Comparison of ENCODE assay signal across 1 cellular context in the genomic region with DNA sequence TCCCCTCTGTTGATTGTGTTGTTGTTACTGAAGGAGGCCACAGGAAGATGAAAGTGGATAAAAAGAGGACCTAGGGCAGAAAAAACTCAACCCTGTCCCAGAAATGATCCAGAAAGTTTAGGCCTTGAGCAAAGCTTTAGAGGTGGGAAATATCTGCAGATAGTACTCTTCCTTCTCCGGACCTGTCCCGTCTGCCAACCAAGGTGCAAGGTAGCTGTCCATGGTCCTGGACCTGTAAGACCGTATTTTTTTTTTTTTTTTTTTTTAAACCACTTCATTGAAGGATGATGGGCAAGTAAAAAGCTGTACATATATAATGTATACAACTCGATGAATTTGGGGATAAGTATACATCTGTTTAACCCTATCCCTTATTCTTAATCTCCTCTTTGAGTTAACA.
TF ChIP-seq lines count a peak whose summit lies in the region.

No MANE protein-coding gene starts in this region.

TF ChIP-seq in WTC11, 78 proteins besides CTCF, POLR2A, EP300 and RAD21 (continued from another document):
- TF ChIP-seq, protein P1, sequence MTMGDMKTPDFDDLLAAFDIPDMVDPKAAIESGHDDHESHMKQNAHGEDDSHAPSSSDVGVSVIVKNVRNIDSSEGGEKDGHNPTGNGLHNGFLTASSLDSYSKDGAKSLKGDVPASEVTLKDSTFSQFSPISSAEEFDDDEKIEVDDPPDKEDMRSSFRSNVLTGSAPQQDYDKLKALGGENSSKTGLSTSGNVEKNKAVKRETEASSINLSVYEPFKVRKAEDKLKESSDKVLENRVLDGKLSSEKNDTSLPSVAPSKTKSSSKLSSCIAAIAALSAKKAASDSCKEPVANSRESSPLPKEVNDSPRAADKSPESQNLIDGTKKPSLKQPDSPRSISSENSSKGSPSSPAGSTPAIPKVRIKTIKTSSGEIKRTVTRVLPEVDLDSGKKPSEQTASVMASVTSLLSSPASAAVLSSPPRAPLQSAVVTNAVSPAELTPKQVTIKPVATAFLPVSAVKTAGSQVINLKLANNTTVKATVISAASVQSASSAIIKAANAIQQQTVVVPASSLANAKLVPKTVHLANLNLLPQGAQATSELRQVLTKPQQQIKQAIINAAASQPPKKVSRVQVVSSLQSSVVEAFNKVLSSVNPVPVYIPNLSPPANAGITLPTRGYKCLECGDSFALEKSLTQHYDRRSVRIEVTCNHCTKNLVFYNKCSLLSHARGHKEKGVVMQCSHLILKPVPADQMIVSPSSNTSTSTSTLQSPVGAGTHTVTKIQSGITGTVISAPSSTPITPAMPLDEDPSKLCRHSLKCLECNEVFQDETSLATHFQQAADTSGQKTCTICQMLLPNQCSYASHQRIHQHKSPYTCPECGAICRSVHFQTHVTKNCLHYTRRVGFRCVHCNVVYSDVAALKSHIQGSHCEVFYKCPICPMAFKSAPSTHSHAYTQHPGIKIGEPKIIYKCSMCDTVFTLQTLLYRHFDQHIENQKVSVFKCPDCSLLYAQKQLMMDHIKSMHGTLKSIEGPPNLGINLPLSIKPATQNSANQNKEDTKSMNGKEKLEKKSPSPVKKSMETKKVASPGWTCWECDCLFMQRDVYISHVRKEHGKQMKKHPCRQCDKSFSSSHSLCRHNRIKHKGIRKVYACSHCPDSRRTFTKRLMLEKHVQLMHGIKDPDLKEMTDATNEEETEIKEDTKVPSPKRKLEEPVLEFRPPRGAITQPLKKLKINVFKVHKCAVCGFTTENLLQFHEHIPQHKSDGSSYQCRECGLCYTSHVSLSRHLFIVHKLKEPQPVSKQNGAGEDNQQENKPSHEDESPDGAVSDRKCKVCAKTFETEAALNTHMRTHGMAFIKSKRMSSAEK (CRISPR knock-in tag; IDR thresholded peaks at IDR 0.05; ENCODE audit: borderline replicate concordance): no peak
- TF ChIP-seq EMX1 (CRISPR knock-in tag; IDR thresholded peaks at IDR 0.05): no peak
- TF ChIP-seq FOXJ3 (CRISPR knock-in tag; IDR thresholded peaks at IDR 0.05; ENCODE audit: borderline replicate concordance): no peak
- no peak for TF ChIP-seq GRHL2 (CRISPR knock-in tag; IDR thresholded peaks at IDR 0.05; ENCODE audit: insufficient replicate concordance, severe bottlenecking)
- no peak for TF ChIP-seq ESRRA (CRISPR knock-in tag; IDR thresholded peaks at IDR 0.05; ENCODE audit: borderline replicate concordance)
- TF ChIP-seq, protein P2, sequence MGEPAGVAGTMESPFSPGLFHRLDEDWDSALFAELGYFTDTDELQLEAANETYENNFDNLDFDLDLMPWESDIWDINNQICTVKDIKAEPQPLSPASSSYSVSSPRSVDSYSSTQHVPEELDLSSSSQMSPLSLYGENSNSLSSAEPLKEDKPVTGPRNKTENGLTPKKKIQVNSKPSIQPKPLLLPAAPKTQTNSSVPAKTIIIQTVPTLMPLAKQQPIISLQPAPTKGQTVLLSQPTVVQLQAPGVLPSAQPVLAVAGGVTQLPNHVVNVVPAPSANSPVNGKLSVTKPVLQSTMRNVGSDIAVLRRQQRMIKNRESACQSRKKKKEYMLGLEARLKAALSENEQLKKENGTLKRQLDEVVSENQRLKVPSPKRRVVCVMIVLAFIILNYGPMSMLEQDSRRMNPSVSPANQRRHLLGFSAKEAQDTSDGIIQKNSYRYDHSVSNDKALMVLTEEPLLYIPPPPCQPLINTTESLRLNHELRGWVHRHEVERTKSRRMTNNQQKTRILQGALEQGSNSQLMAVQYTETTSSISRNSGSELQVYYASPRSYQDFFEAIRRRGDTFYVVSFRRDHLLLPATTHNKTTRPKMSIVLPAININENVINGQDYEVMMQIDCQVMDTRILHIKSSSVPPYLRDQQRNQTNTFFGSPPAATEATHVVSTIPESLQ (CRISPR knock-in tag; IDR thresholded peaks at IDR 0.05): no peak
